In the genomic region with DNA sequence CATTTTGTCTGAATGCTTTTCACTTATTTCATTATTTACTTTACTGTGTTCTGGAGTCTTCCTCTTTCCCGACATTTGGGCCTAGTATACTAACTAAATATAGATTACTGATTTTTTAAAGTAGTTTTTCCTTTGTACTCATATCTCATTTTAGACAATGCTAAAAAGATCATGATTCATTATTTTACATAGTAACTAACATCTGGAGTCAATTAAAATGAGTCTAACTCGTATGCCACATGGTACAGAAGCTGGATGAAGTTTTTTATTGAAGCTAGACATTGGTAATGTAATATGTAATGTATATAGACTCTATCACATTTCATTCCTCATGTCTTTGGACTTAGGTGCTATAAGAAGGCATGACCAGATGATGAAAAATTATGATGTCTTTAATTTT, we compare ENCODE assay signal across 15 cellular contexts.
"Had no signal": no experiment of that assay in that cellular context is flagged by ENCODE, and none has a peak within 500 bp of the region (broad histone marks: within the 10 kb centered on the region; RNA-seq: fewer than 3 reads in every experiment).

No MANE protein-coding gene starts in this region.

- H3K27me3 ChIP-seq: esophagus muscularis mucosa, left lung, ovary, thyroid gland had no signal

- H3K9me3 ChIP-seq: esophagus muscularis mucosa, left lung, ovary, thyroid gland had no signal

- H3K4me3 ChIP-seq: coronary artery, esophagus muscularis mucosa, left lung, ovary, thyroid gland had no signal

- H3K4me1 ChIP-seq: esophagus muscularis mucosa, left lung, thyroid gland had no signal

- H3K27ac ChIP-seq: coronary artery, esophagus muscularis mucosa, left lung, ovary, thyroid gland had no signal

- DNase-seq: activated CD4-positive, alpha-beta memory T cell treated with anti-CD3 and anti-CD28 coated beads, Interleukin-2, amount 10 ng/mL, durations not matched to agents 7 days and 5 days; activated CD4-positive, alpha-beta T cell treated with anti-CD3 and anti-CD28 coated beads for 36 hours; activated effector memory CD4-positive, alpha-beta T cell treated with Interleukin-2 at 50 U/mL for 16 hours; activated naive CD4-positive, alpha-beta T cell treated with anti-CD3 and anti-CD28 coated beads, Interleukin-2, amount 50 U/mL, for 16 hours; activated T-cell treated with anti-CD3 and anti-CD28 coated beads, Interleukin-2, amount 50 U/mL, for 4 hours; effector CD4-positive, alpha-beta T cell; kidney; left lung; mammary epithelial cell; ovary; stimulated activated CD4-positive, alpha-beta T cell treated with anti-CD3 and anti-CD28 coated beads, Interleukin-2, amount 100 ng/mL, for 48 hours; T-helper 2 cell; thyroid gland had no signal

- H3K36me3 ChIP-seq: esophagus muscularis mucosa, left lung, ovary, thyroid gland had no signal
